9 cellular contexts compared by ENCODE assay signal in the genomic region with DNA sequence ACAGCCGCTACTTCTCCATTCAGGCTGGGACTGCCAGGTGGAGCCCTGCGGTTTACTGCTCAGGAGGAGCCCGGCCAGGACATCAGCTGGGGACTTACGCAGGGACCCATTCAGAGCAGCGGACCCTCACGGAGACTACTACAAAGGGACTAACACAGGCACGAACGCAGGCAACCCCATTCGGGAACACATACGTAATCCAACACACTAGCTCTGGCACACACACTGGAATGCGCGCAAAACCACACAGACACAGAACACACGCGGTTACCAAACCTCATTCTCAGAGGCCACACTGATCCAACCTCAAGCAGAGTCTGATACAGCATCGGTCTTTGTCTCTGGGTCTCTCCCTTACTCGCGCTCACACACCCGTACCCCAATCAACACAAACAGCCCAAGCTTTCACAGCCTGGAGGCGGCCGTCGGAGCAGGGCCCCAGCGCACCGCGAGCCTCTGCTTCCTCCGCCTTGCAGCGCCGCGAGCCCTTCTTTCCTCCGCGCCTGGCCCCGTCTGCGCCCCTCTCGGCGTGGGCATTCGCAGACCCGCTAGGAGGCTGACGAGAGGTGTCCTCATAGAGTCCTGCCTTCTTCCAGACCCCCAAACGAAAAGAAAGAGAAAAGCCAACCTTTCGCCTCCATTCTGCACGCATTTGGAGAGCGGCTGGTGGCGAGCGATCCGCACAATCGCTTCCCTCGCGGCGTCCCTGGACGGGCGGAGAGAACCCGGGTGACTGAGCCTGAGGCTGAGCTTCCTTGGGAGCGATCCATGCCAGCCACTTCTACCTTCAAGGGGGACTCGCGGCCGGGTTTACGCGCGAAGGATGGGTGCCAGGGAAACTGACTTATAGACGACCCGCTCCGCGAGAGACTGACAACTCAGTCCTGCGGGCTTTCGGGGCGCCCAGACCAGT. TPM values are rescaled to one million over a fixed set of nuclear protein-coding genes. Genes with fewer than 3 reads are reported as not detected.
DNase-seq lines count a peak whose midpoint lies in the region; ATAC-seq, FAIRE-seq and TF ChIP-seq lines count a peak whose summit lies in the region.
"Had no signal": no experiment of that assay in that cellular context is flagged by ENCODE, and none has a peak within 500 bp of the region (broad histone marks: within the 10 kb centered on the region; RNA-seq: fewer than 3 reads in every experiment).

No MANE protein-coding gene starts in this region.

- H3K27ac ChIP-seq in K562 (ENCODE audit: extremely low read depth, low read depth, low read length): no peak overlapping the region
- H3K27ac ChIP-seq: psoas muscle had no signal

- H3K4me1 Mint-ChIP-seq in nephron progenitor cell: peaks cover 83% of the 10 kb centered on the region

- no peak overlapping the region for H3K4me2 ChIP-seq in K562 (ENCODE audit: insufficient read depth, low read length)

- H3K79me2 ChIP-seq in K562 (ENCODE audit: control insufficient read depth, insufficient read depth, low read length): no peaks in the 10 kb centered on the region

- intact Hi-C loops in K562 (cut with micrococcal nuclease): loop anchor here (10.0 kb wide), 1 partner anchor 321 kb away; no protein-coding TSS in a partner anchor

- TF ChIP-seq EP300 in K562 (IDR thresholded peaks at IDR 0.05; ENCODE audit: low read length): no peak

- FAIRE-seq in K562 (lab: Jason Lieb, UNC): no peak

- peaks cover 34 to 95% of the 10 kb centered on the region in 2 experiments for H3K27me3 ChIP-seq in K562 (ENCODE audit: control insufficient read depth in 2 of 2, insufficient read depth in 2 of 2, low read length in 2 of 2)

- H2AFZ ChIP-seq in K562 (ENCODE audit: low read depth, low read length): no peak overlapping the region

- no peaks in the 10 kb centered on the region for H3K36me3 Mint-ChIP-seq in nephron progenitor cell (ENCODE audit: low read depth)

- H3K4me1 ChIP-seq in K562 (replicated peaks in 1 of 2; ENCODE audit: control insufficient read depth in 2 of 2, insufficient read depth in 2 of 2, low read length in 2 of 2): peaks cover 0 to 40% of the 10 kb centered on the region in 2 experiments; a peak in 3 of 5 replicates
- H3K4me1 ChIP-seq: psoas muscle had no signal

- H3K9me1 ChIP-seq in K562 (ENCODE audit: control insufficient read depth, insufficient read depth, low read length): no peaks in the 10 kb centered on the region

- no TSS peak for BruUV-seq in K562 (replicated peaks; lab: Mats Ljungman, UMichigan)

- no peak overlapping the region for H3K4me3 ChIP-seq in K562
- H3K4me3 ChIP-seq: psoas muscle had no signal

- peaks cover 15% of the 10 kb centered on the region for H4K20me1 ChIP-seq in K562 (replicated peaks; ENCODE audit: control insufficient read depth, insufficient read depth, low read length)

- H3K4me3 Mint-ChIP-seq in nephron progenitor cell: peak overlapping the region; percentile 70

- H3K9me3 ChIP-seq in K562 (replicated peaks; ENCODE audit: control insufficient read depth, insufficient read depth, low read depth, low read length): no peaks in the 10 kb centered on the region
- H3K9me3 ChIP-seq: psoas muscle had no signal

- no peaks in the 10 kb centered on the region for H3K36me3 ChIP-seq in K562 (ENCODE audit: control insufficient read depth, insufficient read depth, low read length)

- in situ Hi-C loops in K562 (cut with MboI): no loop called here

- H3K27ac Mint-ChIP-seq in nephron progenitor cell: no peak overlapping the region

- POLR2A ChIA-PET in K562 (lab: Yijun Ruan, JAX): interaction anchor here (0.7 to 1.8 kb wide), 3 partner anchors 10 to 404 kb away, joined by 3 to 7 read pairs (median 3); a partner anchor contains a TSS

- DNase-seq in NCI-H1417 (lab: John Stamatoyannopoulos, UW): peak in 2 of 3 experiments; percentile 79 to 82
- no peak for DNase-seq in NCI-H1417 treated with DMSO at 0.1 percent for 48 hours (lab: John Stamatoyannopoulos, UW)
- DNase-seq in M059J (ENCODE audit: low read depth): peak; percentile 32
- DNase-seq in K562 (ENCODE audit: extremely low read depth in 1 of 4, low spot score in 3 of 4): no peak
- DNase-seq in nephron progenitor cell: peak; percentile 41
- no peak for DNase-seq in NCI-H774 (lab: John Stamatoyannopoulos, UW)
- DNase-seq: psoas muscle had no signal

- TF ChIP-seq RAD21 in K562 (CRISPR knock-in tag; conservative IDR thresholded peaks at IDR 0.05 in 1 of 2, IDR thresholded peaks at IDR 0.05 in 1 of 2): no peak

- peaks cover 100% of the 10 kb centered on the region for H3K27me3 Mint-ChIP-seq in nephron progenitor cell (ENCODE audit: low read depth, poor library complexity)

- ATAC-seq in K562 (no peak), HG03439 (IDR thresholded peaks at IDR 0.05; ENCODE audit: unreplicated experiment) (no peak), HG02840 (IDR thresholded peaks at IDR 0.05; ENCODE audit: low FRiP score, unreplicated experiment) (no peak)
- ATAC-seq: psoas muscle had no signal

- no peaks in the 10 kb centered on the region for H3K9me3 Mint-ChIP-seq in nephron progenitor cell

- CTCF ChIA-PET in K562 (lab: Yijun Ruan, JAX; ENCODE audit: low intra/inter-chr PET ratio): no interaction called here

- no peak overlapping the region for H3K9ac ChIP-seq in K562 (ENCODE audit: insufficient read depth in 1 of 2, low read depth in 2 of 2, low read length in 2 of 2)

- 21% methylated on average over 55 of the region's 65 CpGs for WGBS in K562 (ENCODE audit: insufficient coverage, low coverage, missing lambda C conversion rate)

- TF ChIP-seq POLR2A in K562 (conservative IDR thresholded peaks at IDR 0.05): no peak

- TF ChIP-seq CTCF in K562 (IDR thresholded peaks at IDR 0.05 in 2 of 3, conservative IDR thresholded peaks at IDR 0.05 in 1 of 3; ENCODE audit: insufficient read depth in 2 of 3, low read depth in 1 of 3, low read length in 3 of 3): no peak
- TF ChIP-seq CTCF in nephron progenitor cell (IDR thresholded peaks at IDR 0.05): no peak

TF ChIP-seq in K562, 482 proteins besides CTCF, POLR2A, EP300 and RAD21 (continues in another document):
- no peak for TF ChIP-seq DIDO1 (tag; IDR thresholded peaks at IDR 0.05; ENCODE audit: low read depth)
- TF ChIP-seq, protein P1, sequence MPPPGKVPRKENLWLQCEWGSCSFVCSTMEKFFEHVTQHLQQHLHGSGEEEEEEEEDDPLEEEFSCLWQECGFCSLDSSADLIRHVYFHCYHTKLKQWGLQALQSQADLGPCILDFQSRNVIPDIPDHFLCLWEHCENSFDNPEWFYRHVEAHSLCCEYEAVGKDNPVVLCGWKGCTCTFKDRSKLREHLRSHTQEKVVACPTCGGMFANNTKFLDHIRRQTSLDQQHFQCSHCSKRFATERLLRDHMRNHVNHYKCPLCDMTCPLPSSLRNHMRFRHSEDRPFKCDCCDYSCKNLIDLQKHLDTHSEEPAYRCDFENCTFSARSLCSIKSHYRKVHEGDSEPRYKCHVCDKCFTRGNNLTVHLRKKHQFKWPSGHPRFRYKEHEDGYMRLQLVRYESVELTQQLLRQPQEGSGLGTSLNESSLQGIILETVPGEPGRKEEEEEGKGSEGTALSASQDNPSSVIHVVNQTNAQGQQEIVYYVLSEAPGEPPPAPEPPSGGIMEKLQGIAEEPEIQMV (tag; conservative IDR thresholded peaks at IDR 0.05; ENCODE audit: low read depth): peak; percentile 53; the same call in 1 of the 2 replicates

RNA-seq across cellular contexts. Expression of a gene that starts 1.0 kb away (rescaled TPM):
- not detected in 2 replicates for total RNA-seq in M059J (2014; rRNA removed; shearing (Covaris generic))
- total RNA-seq in K562 (2011; cell fraction: chromatin; rRNA removed; ENCODE audit: low replicate concordance): 0.16 TPM in 1 of 2 replicates, not detected in the other
- total RNA-seq in K562 (2011; cell fraction: nucleolus; rRNA removed): not detected in 2 replicates
- 0.23 TPM in 1 of 2 replicates, not detected in the other for total RNA-seq in K562 (2011; cell fraction: nucleoplasm; rRNA removed)
- total RNA-seq in K562 (2014; rRNA removed) (not detected in 2 replicates), K562 (2014; rRNA removed; fragmentation: Illumina TruSeq; extraction: Trizol) (not detected in 2 replicates), K562 (2015; rRNA removed; fragmentation: Illumina TruSeq; extraction: Trizol) (not detected in 2 replicates), K562 (2021) (not detected in 2 replicates)
- polyA plus RNA-seq in K562 (2011; rRNA removed) (not detected in 2 replicates), K562 (2014; fragmentation: Illumina TruSeq; extraction: Trizol) (not detected in 2 replicates), K562 (2014; fragmentation: Nextera tagmentation; extraction: Ambion mirVana) (not detected), K562 (2014; rRNA removed) (not detected in 2 replicates)
- not detected in 2 replicates for polyA plus RNA-seq in K562 (2011; cell fraction: cytosol; rRNA removed)
- polyA plus RNA-seq in K562 (2011; cell fraction: nucleus; rRNA removed): not detected in 2 replicates
- not detected in 2 replicates for polyA plus RNA-seq in K562 (2012)
- polyA minus RNA-seq in K562 (2011; rRNA and poly(A)+ RNA removed): not detected in 2 replicates
- not detected in 2 replicates for polyA minus RNA-seq in K562 (2011; cell fraction: cytosol; rRNA and poly(A)+ RNA removed)
- polyA minus RNA-seq in K562 (2011; cell fraction: nucleus; rRNA and poly(A)+ RNA removed): not detected in 2 replicates
- total RNA-seq: psoas muscle had no signal
- polyA plus RNA-seq: psoas muscle had no signal

RNA-seq across cellular contexts. Expression of a gene that starts 24.9 kb away (rescaled TPM):
- total RNA-seq in M059J (2014; rRNA removed; shearing (Covaris generic)): 10.6 and 12.0 TPM in 2 replicates
- total RNA-seq in K562 (2011; cell fraction: chromatin; rRNA removed; ENCODE audit: low replicate concordance): 11.8 and 15.9 TPM in 2 replicates
- 12.8 and 14.1 TPM in 2 replicates for total RNA-seq in K562 (2011; cell fraction: nucleolus; rRNA removed)
- total RNA-seq in K562 (2011; cell fraction: nucleoplasm; rRNA removed): 7.4 and 11.3 TPM in 2 replicates
- total RNA-seq in K562 (2014; rRNA removed) (14.0 and 14.5 TPM in 2 replicates), K562 (2014; rRNA removed; fragmentation: Illumina TruSeq; extraction: Trizol) (9.5 and 10.0 TPM in 2 replicates), K562 (2015; rRNA removed; fragmentation: Illumina TruSeq; extraction: Trizol) (11.4 and 12.0 TPM in 2 replicates), K562 (2021) (13.5 and 14.8 TPM in 2 replicates)
- polyA plus RNA-seq in K562 (2011; rRNA removed) (18.3 and 18.8 TPM in 2 replicates), K562 (2014; fragmentation: Illumina TruSeq; extraction: Trizol) (10.2 and 12.9 TPM in 2 replicates), K562 (2014; fragmentation: Nextera tagmentation; extraction: Ambion mirVana) (1 to 10 TPM in 1 of 2 experiments, under 1 TPM in 1; 0.93 to 1.8 TPM), K562 (2014; rRNA removed) (17.7 and 17.9 TPM in 2 replicates)
- 10.7 and 12.8 TPM in 2 replicates for polyA plus RNA-seq in K562 (2011; cell fraction: cytosol; rRNA removed)
- polyA plus RNA-seq in K562 (2011; cell fraction: nucleus; rRNA removed): 54.9 and 59.6 TPM in 2 replicates
- polyA plus RNA-seq in K562 (2012): 9.3 and 10.8 TPM in 2 replicates
- 10.3 and 11.8 TPM in 2 replicates for polyA minus RNA-seq in K562 (2011; rRNA and poly(A)+ RNA removed)
- polyA minus RNA-seq in K562 (2011; cell fraction: cytosol; rRNA and poly(A)+ RNA removed): 6.7 and 9.8 TPM in 2 replicates
- 18.0 and 22.7 TPM in 2 replicates for polyA minus RNA-seq in K562 (2011; cell fraction: nucleus; rRNA and poly(A)+ RNA removed)

Comparison
In these comparisons a context has a peak if more than half of its experiments do, and no peak if none do; other contexts are left out.
1. DNase-seq: peak in NCI-H1417 (2 of 3), M059J (single experiment) and nephron progenitor cell (single experiment); none in NCI-H1417 treated with DMSO at 0.1 percent for 48 hours (single experiment), K562 (0 of 4) and NCI-H774 (single experiment).